13 cellular contexts compared by ENCODE assay signal in the genomic region with DNA sequence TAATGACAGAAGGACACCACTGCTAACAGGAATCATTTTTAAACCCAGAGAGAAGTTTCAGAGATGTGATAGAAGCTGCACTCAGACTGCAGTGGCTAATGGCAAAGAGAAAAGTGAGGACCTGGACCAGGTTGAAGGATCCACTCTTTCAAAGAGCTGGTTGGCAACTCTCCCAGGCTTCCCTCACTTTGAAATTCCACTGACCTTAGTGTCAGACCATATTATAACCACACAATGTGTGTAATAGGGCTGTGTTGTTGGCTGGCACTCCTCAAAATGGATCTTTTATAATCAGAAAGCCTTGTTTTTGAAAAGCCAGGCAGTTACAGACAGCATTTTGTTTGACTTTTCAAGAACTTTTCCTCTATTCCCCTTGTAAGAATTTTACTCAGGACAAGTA.
A peak's percentile ranks its signal among the peaks of the same experiment; 100 is the strongest.
DNase-seq lines count a peak whose midpoint lies in the region; TF ChIP-seq lines count a peak whose summit lies in the region.
"Had no signal": no experiment of that assay in that cellular context is flagged by ENCODE, and none has a peak within 500 bp of the region (broad histone marks: within the 10 kb centered on the region; RNA-seq: fewer than 3 reads in every experiment).

No MANE protein-coding gene starts in this region.

- no peaks in the 10 kb centered on the region for H3K9me3 ChIP-seq in effector memory CD4-positive, alpha-beta T cell (ENCODE audit: control insufficient read depth, low read length)
- H3K9me3 ChIP-seq: psoas muscle, SJCRH30 had no signal

- TF ChIP-seq CTCF in epithelial cell of esophagus (IDR thresholded peaks at IDR 0.05; ENCODE audit: insufficient read depth, low read depth, low read length, missing control alignments), result no peak

- H3K27ac ChIP-seq in effector memory CD4-positive, alpha-beta T cell (ENCODE audit: insufficient read depth, low read length, poor library complexity, severe bottlenecking), result no peak overlapping the region
- H3K27ac ChIP-seq: psoas muscle, SJCRH30 had no signal

- H3K4me1 ChIP-seq in effector memory CD4-positive, alpha-beta T cell (ENCODE audit: control insufficient read depth, insufficient read depth, low read length, poor library complexity, severe bottlenecking), result no peaks in the 10 kb centered on the region
- H3K4me1 ChIP-seq: psoas muscle, SJCRH30 had no signal

- no peak overlapping the region for H3K4me3 ChIP-seq in epithelial cell of esophagus (ENCODE audit: low read length)
- H3K4me3 ChIP-seq in effector memory CD4-positive, alpha-beta T cell (ENCODE audit: insufficient read depth, low read depth, low read length, poor library complexity, severe bottlenecking), result no peak overlapping the region
- H3K4me3 ChIP-seq: psoas muscle, SJCRH30 had no signal

- H3K36me3 ChIP-seq in effector memory CD4-positive, alpha-beta T cell (ENCODE audit: control insufficient read depth, insufficient read depth, low read length), result no peaks in the 10 kb centered on the region
- H3K36me3 ChIP-seq: SJCRH30 had no signal

- H3K27me3 ChIP-seq in effector memory CD4-positive, alpha-beta T cell (replicated peaks; ENCODE audit: control insufficient read depth, insufficient read depth, low read length, poor library complexity, severe bottlenecking), result no peaks in the 10 kb centered on the region
- H3K27me3 ChIP-seq: SJCRH30 had no signal

- peak; percentile 46 for DNase-seq in GM04503 (ENCODE audit: low read depth)
- DNase-seq in NCI-H446 treated with DMSO at 0.1 percent for 48 hours (lab: John Stamatoyannopoulos, UW), result peak; percentile 9
- peak; percentile 63 for DNase-seq in epithelial cell of esophagus (ENCODE audit: low read depth)
- DNase-seq in non-pigmented ciliary epithelial cell (ENCODE audit: low read depth), result peak; percentile 23
- no peak for DNase-seq in NCI-H345 treated with DMSO at 0.1 percent for 48 hours (lab: John Stamatoyannopoulos, UW; ENCODE audit: unreplicated experiment)
- no peak for DNase-seq in activated CD8-positive, alpha-beta memory T cell treated with anti-CD3 and anti-CD28 coated beads, Interleukin-2, amount 50 U/mL, for 4 hours
- DNase-seq in RKO (ENCODE audit: low spot score), result no peak
- no peak for DNase-seq in effector memory CD4-positive, alpha-beta T cell
- DNase-seq: cerebellar nuclear complex, mesendoderm, NCI-H510A, psoas muscle, SJCRH30 had no signal

Comparison
In these comparisons a context has a peak if more than half of its experiments do, and no peak if none do; other contexts are left out.
1. DNase-seq: peak in GM04503 (single experiment), NCI-H446 treated with DMSO at 0.1 percent for 48 hours (single experiment), epithelial cell of esophagus (single experiment) and non-pigmented ciliary epithelial cell (single experiment); none in NCI-H345 treated with DMSO at 0.1 percent for 48 hours (single experiment), activated CD8-positive, alpha-beta memory T cell treated with anti-CD3 and anti-CD28 coated beads, Interleukin-2, amount 50 U/mL, for 4 hours (single experiment), RKO (single experiment) and effector memory CD4-positive, alpha-beta T cell (0 of 3).